10 cellular contexts compared by ENCODE assay signal in genomic region chr9:127398715-127399400, GRCh38. TPM values are rescaled to one million over a fixed set of nuclear protein-coding genes. Genes with fewer than 3 reads are reported as not detected.
A peak's percentile ranks its signal among the peaks of the same experiment; 100 is the strongest.
DNase-seq lines count a peak whose midpoint lies in the region; ATAC-seq and TF ChIP-seq lines count a peak whose summit lies in the region.
"Had no signal": no experiment of that assay in that cellular context is flagged by ENCODE, and none has a peak within 500 bp of the region (broad histone marks: within the 10 kb centered on the region; RNA-seq: fewer than 3 reads in every experiment).

No MANE protein-coding gene starts in this region.

- no peak overlapping the region for H2AFZ ChIP-seq in smooth muscle cell (ENCODE audit: low read depth)

- no peak overlapping the region; the same call in 1 of the 2 replicates for H3K9ac ChIP-seq in iPS-20b (ENCODE audit: low read depth, low read length)
- no peak overlapping the region for H3K9ac ChIP-seq in smooth muscle cell (ENCODE audit: low read depth)

- peaks cover 15% of the 10 kb centered on the region for H4K20me1 ChIP-seq in smooth muscle cell (ENCODE audit: low read depth)

- H3K4me3 ChIP-seq in iPS-20b (ENCODE audit: low read length) (peak overlapping the region; percentile 79; the same call in 1 of the 2 replicates), smooth muscle cell (peak overlapping the region; percentile 85)

- H3K4me1 ChIP-seq in iPS-20b (ENCODE audit: insufficient read depth, low read length): peaks cover 7% of the 10 kb centered on the region; the same call in 1 of the 2 replicates
- peaks cover 12% of the 10 kb centered on the region for H3K4me1 ChIP-seq in smooth muscle cell (ENCODE audit: low read depth)

- H3K27ac ChIP-seq in iPS-20b (ENCODE audit: low read length): no peak overlapping the region
- H3K27ac ChIP-seq in smooth muscle cell (ENCODE audit: low read depth): no peak overlapping the region

- peaks cover 39% of the 10 kb centered on the region for H3K27me3 Mint-ChIP-seq in T-helper 1 cell treated with Interleukin-12 subunit alpha and Interleukin-12 subunit beta and Interleukin-4 antibody, amounts not matched to agents 30 μg/mL and 1 μg/mL, for 36 hours (ENCODE audit: low read depth)
- H3K27me3 Mint-ChIP-seq in WTC11 (ENCODE audit: low read depth): peaks cover 17% of the 10 kb centered on the region

- peak overlapping the region; percentile 81 for H3K4me3 Mint-ChIP-seq in T-helper 1 cell treated with Interleukin-12 subunit alpha and Interleukin-12 subunit beta and Interleukin-4 antibody, amounts not matched to agents 30 μg/mL and 1 μg/mL, for 36 hours
- H3K4me3 Mint-ChIP-seq in WTC11: peak overlapping the region; percentile 80

- ATAC-seq in WTC11 (no peak), HG03521 (IDR thresholded peaks at IDR 0.05; ENCODE audit: unreplicated experiment) (no peak)

- H3K9me3 ChIP-seq in iPS-20b (ENCODE audit: insufficient read depth, low read depth, low read length): no peaks in the 10 kb centered on the region
- H3K9me3 ChIP-seq in smooth muscle cell (replicated peaks; ENCODE audit: low read depth): no peaks in the 10 kb centered on the region
- H3K9me3 ChIP-seq: tibial artery had no signal

- H3K36me3 Mint-ChIP-seq in T-helper 1 cell treated with Interleukin-12 subunit alpha and Interleukin-12 subunit beta and Interleukin-4 antibody, amounts not matched to agents 30 μg/mL and 1 μg/mL, for 36 hours (ENCODE audit: low read depth): no peaks in the 10 kb centered on the region
- no peaks in the 10 kb centered on the region for H3K36me3 Mint-ChIP-seq in WTC11

- no peak for DNase-seq in T-helper 1 cell
- DNase-seq in WTC11 (ENCODE audit: low spot score): no peak
- no peak for DNase-seq in smooth muscle cell (lab: John Stamatoyannopoulos, UW; ENCODE audit: unreplicated experiment)
- no peak for DNase-seq in iPS-NIHi11 (ENCODE audit: low spot score)
- no peak for DNase-seq in KBM-7
- DNase-seq: KG1 had no signal

- H3K9me3 Mint-ChIP-seq in T-helper 1 cell treated with Interleukin-12 subunit alpha and Interleukin-12 subunit beta and Interleukin-4 antibody, amounts not matched to agents 30 μg/mL and 1 μg/mL, for 36 hours: no peaks in the 10 kb centered on the region
- no peaks in the 10 kb centered on the region for H3K9me3 Mint-ChIP-seq in WTC11

- TF ChIP-seq CTCF in WTC11 (IDR thresholded peaks at IDR 0.05) (no peak), smooth muscle cell (IDR thresholded peaks at IDR 0.05; ENCODE audit: borderline replicate concordance, insufficient read depth, poor library complexity, severe bottlenecking) (no peak)

- POLR2A ChIA-PET in WTC11 (lab: Charles Lee): interaction anchor here (0.6 kb wide), 1 partner anchor 45 kb away, joined by 3 read pairs; no protein-coding TSS in a partner anchor

- peak overlapping the region; percentile 99 for H3K4me2 ChIP-seq in smooth muscle cell

- H3K79me2 ChIP-seq in smooth muscle cell (ENCODE audit: low read depth): peaks cover 23% of the 10 kb centered on the region

- H3K27ac Mint-ChIP-seq in T-helper 1 cell treated with Interleukin-12 subunit alpha and Interleukin-12 subunit beta and Interleukin-4 antibody, amounts not matched to agents 30 μg/mL and 1 μg/mL, for 36 hours: no peak overlapping the region
- H3K27ac Mint-ChIP-seq in WTC11: no peak overlapping the region

- in situ Hi-C loops in KBM-7 (cut with MboI; ENCODE audit: low pct_unique_long_range_greater_than_20kb, low sequenced_read_pairs): no loop called here

- 92% methylated on average over 13 of the region's 13 CpGs for WGBS in smooth muscle cell (ENCODE audit: low lambda C conversion rate)

- peaks cover 9% of the 10 kb centered on the region for H3K4me1 Mint-ChIP-seq in T-helper 1 cell treated with Interleukin-12 subunit alpha and Interleukin-12 subunit beta and Interleukin-4 antibody, amounts not matched to agents 30 μg/mL and 1 μg/mL, for 36 hours (ENCODE audit: low read depth)
- H3K4me1 Mint-ChIP-seq in WTC11: peaks cover 13% of the 10 kb centered on the region

- peaks cover 13% of the 10 kb centered on the region for H3F3A ChIP-seq in smooth muscle cell (ENCODE audit: low read depth)

- CTCF ChIA-PET in WTC11 (lab: Charles Lee): interaction anchor here (0.8 to 3.7 kb wide), 5 partner anchors 20 to 188 kb away, joined by 3 to 37 read pairs (median 3); no protein-coding TSS in a partner anchor

- H3K27me3 ChIP-seq in iPS-20b (ENCODE audit: insufficient read depth, low read length) (peaks cover 10% of the 10 kb centered on the region), smooth muscle cell (ENCODE audit: low read depth) (no peaks in the 10 kb centered on the region)
- H3K27me3 ChIP-seq: tibial artery had no signal

- H3K36me3 ChIP-seq in iPS-20b (ENCODE audit: insufficient read depth, low read depth, low read length) (peaks cover 19% of the 10 kb centered on the region; the same call in 1 of the 2 replicates), smooth muscle cell (ENCODE audit: low read depth) (no peaks in the 10 kb centered on the region)

TF ChIP-seq in WTC11, 78 proteins besides CTCF, POLR2A, EP300 and RAD21:
- no peak for TF ChIP-seq GRHL2 (CRISPR knock-in tag; IDR thresholded peaks at IDR 0.05; ENCODE audit: insufficient replicate concordance, severe bottlenecking)
- 0 out of 2 replicates have a peak, but pooled peaks have one; percentile 53 for TF ChIP-seq E2F4 (CRISPR knock-in tag; IDR thresholded peaks at IDR 0.05; ENCODE audit: borderline replicate concordance, low read depth)
- no peak for TF ChIP-seq MAX (CRISPR knock-in tag; IDR thresholded peaks at IDR 0.05)
- no peak for TF ChIP-seq NFATC4 (CRISPR knock-in tag; IDR thresholded peaks at IDR 0.05)
TF ChIP-seq in WTC11: peak in this region for 1.

RNA-seq across cellular contexts. Expression of gene SLC2A8, which starts 1.9 kb away (rescaled TPM):
- total RNA-seq in WTC11 (2021): 30.2 to 37.4 TPM (median 33.9 TPM) in 3 replicates
- 8.7 and 16.9 TPM in 2 replicates for total RNA-seq in smooth muscle cell
- polyA plus RNA-seq in smooth muscle cell: 27.7 and 36.6 TPM in 2 replicates

RNA-seq across cellular contexts. Expression of gene ZNF79, which starts 25.3 kb away (rescaled TPM):
- total RNA-seq in WTC11 (2021) (7.6 to 9.0 TPM (median 7.7 TPM) in 3 replicates), smooth muscle cell (6.6 and 8.6 TPM in 2 replicates)
- 4.3 and 4.9 TPM in 2 replicates for polyA plus RNA-seq in smooth muscle cell

RNA-seq across cellular contexts. Expression of gene RPL12, which starts 52.3 kb away (rescaled TPM):
- 1,902 to 2,162 TPM (median 2,101 TPM) in 3 replicates for total RNA-seq in WTC11 (2021)
- 1,296 and 1,445 TPM in 2 replicates for total RNA-seq in smooth muscle cell
- polyA plus RNA-seq in smooth muscle cell: 371 and 424 TPM in 2 replicates

RNA-seq across cellular contexts. Expression of gene LRSAM1, which starts 52.5 kb away (rescaled TPM):
- 24.6 to 32.4 TPM (median 28.8 TPM) in 3 replicates for total RNA-seq in WTC11 (2021)
- total RNA-seq in smooth muscle cell: 10.5 and 15.3 TPM in 2 replicates
- 27.0 and 28.7 TPM in 2 replicates for polyA plus RNA-seq in smooth muscle cell
